1 cellular context compared by ENCODE assay signal in genomic region chr3:4723921-4724698, GRCh38.
TF ChIP-seq lines count a peak whose summit lies in the region.

No MANE protein-coding gene starts in this region.

TF ChIP-seq in HepG2, 621 proteins besides CTCF, POLR2A, EP300 and RAD21 (continued from another document and continues in another):
- no peak for TF ChIP-seq HNF1A (IDR thresholded peaks at IDR 0.05; ENCODE audit: low read depth)
- TF ChIP-seq HNF1A (CRISPR knock-in tag; IDR thresholded peaks at IDR 0.05; ENCODE audit: borderline replicate concordance), result no peak
- TF ChIP-seq ZNF121 (CRISPR knock-in tag; IDR thresholded peaks at IDR 0.05), result no peak
- TF ChIP-seq ZFYVE20 (CRISPR knock-in tag; IDR thresholded peaks at IDR 0.05; ENCODE audit: borderline replicate concordance, low read depth), result no peak
- peak; percentile 83 for TF ChIP-seq FOSL2 (CRISPR knock-in tag; IDR thresholded peaks at IDR 0.05)
- TF ChIP-seq, protein P1, sequence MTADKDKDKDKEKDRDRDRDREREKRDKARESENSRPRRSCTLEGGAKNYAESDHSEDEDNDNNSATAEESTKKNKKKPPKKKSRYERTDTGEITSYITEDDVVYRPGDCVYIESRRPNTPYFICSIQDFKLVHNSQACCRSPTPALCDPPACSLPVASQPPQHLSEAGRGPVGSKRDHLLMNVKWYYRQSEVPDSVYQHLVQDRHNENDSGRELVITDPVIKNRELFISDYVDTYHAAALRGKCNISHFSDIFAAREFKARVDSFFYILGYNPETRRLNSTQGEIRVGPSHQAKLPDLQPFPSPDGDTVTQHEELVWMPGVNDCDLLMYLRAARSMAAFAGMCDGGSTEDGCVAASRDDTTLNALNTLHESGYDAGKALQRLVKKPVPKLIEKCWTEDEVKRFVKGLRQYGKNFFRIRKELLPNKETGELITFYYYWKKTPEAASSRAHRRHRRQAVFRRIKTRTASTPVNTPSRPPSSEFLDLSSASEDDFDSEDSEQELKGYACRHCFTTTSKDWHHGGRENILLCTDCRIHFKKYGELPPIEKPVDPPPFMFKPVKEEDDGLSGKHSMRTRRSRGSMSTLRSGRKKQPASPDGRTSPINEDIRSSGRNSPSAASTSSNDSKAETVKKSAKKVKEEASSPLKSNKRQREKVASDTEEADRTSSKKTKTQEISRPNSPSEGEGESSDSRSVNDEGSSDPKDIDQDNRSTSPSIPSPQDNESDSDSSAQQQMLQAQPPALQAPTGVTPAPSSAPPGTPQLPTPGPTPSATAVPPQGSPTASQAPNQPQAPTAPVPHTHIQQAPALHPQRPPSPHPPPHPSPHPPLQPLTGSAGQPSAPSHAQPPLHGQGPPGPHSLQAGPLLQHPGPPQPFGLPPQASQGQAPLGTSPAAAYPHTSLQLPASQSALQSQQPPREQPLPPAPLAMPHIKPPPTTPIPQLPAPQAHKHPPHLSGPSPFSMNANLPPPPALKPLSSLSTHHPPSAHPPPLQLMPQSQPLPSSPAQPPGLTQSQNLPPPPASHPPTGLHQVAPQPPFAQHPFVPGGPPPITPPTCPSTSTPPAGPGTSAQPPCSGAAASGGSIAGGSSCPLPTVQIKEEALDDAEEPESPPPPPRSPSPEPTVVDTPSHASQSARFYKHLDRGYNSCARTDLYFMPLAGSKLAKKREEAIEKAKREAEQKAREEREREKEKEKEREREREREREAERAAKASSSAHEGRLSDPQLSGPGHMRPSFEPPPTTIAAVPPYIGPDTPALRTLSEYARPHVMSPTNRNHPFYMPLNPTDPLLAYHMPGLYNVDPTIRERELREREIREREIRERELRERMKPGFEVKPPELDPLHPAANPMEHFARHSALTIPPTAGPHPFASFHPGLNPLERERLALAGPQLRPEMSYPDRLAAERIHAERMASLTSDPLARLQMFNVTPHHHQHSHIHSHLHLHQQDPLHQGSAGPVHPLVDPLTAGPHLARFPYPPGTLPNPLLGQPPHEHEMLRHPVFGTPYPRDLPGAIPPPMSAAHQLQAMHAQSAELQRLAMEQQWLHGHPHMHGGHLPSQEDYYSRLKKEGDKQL (CRISPR knock-in tag; IDR thresholded peaks at IDR 0.05; ENCODE audit: low read depth), result no peak
- TF ChIP-seq CBX2 (IDR thresholded peaks at IDR 0.05; ENCODE audit: low read depth, low read length), result no peak
- TF ChIP-seq CBX2 (CRISPR knock-in tag; IDR thresholded peaks at IDR 0.05; ENCODE audit: low read depth), result no peak
- no peak for TF ChIP-seq HINFP (CRISPR knock-in tag; IDR thresholded peaks at IDR 0.05; ENCODE audit: low read depth)
- no peak for TF ChIP-seq AKNA (CRISPR knock-in tag; IDR thresholded peaks at IDR 0.05; ENCODE audit: borderline replicate concordance)
- no peak for TF ChIP-seq ZNF7 (CRISPR knock-in tag; IDR thresholded peaks at IDR 0.05)
- no peak for TF ChIP-seq ZNF816 (CRISPR knock-in tag; IDR thresholded peaks at IDR 0.05; ENCODE audit: borderline replicate concordance)
- TF ChIP-seq MLLT10 (CRISPR knock-in tag; IDR thresholded peaks at IDR 0.05), result no peak
- TF ChIP-seq SP4 (CRISPR knock-in tag; IDR thresholded peaks at IDR 0.05), result no peak
- no peak for TF ChIP-seq ZNF558 (CRISPR knock-in tag; IDR thresholded peaks at IDR 0.05; ENCODE audit: borderline replicate concordance)
- TF ChIP-seq ZNF143 (CRISPR knock-in tag; IDR thresholded peaks at IDR 0.05), result no peak
- 0 out of 2 replicates have a peak, but pooled peaks have one; percentile 48 for TF ChIP-seq IRF2 (CRISPR knock-in tag; IDR thresholded peaks at IDR 0.05)
- TF ChIP-seq, protein P2, sequence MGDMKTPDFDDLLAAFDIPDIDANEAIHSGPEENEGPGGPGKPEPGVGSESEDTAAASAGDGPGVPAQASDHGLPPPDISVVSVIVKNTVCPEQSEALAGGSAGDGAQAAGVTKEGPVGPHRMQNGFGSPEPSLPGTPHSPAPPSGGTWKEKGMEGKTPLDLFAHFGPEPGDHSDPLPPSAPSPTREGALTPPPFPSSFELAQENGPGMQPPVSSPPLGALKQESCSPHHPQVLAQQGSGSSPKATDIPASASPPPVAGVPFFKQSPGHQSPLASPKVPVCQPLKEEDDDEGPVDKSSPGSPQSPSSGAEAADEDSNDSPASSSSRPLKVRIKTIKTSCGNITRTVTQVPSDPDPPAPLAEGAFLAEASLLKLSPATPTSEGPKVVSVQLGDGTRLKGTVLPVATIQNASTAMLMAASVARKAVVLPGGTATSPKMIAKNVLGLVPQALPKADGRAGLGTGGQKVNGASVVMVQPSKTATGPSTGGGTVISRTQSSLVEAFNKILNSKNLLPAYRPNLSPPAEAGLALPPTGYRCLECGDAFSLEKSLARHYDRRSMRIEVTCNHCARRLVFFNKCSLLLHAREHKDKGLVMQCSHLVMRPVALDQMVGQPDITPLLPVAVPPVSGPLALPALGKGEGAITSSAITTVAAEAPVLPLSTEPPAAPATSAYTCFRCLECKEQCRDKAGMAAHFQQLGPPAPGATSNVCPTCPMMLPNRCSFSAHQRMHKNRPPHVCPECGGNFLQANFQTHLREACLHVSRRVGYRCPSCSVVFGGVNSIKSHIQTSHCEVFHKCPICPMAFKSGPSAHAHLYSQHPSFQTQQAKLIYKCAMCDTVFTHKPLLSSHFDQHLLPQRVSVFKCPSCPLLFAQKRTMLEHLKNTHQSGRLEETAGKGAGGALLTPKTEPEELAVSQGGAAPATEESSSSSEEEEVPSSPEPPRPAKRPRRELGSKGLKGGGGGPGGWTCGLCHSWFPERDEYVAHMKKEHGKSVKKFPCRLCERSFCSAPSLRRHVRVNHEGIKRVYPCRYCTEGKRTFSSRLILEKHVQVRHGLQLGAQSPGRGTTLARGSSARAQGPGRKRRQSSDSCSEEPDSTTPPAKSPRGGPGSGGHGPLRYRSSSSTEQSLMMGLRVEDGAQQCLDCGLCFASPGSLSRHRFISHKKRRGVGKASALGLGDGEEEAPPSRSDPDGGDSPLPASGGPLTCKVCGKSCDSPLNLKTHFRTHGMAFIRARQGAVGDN (CRISPR knock-in tag; IDR thresholded peaks at IDR 0.05), result peak; percentile 92
- no peak for TF ChIP-seq HES4 (CRISPR knock-in tag; IDR thresholded peaks at IDR 0.05; ENCODE audit: borderline replicate concordance)
- TF ChIP-seq BORCS8-MEF2B (CRISPR knock-in tag; IDR thresholded peaks at IDR 0.05), result peak; percentile 44; the same call in 1 of the 2 replicates
- no peak for TF ChIP-seq KDM4B (CRISPR knock-in tag; IDR thresholded peaks at IDR 0.05)
- TF ChIP-seq ZBTB42 (CRISPR knock-in tag; IDR thresholded peaks at IDR 0.05), result no peak
- peak; percentile 88 for TF ChIP-seq BHLHE40 (IDR thresholded peaks at IDR 0.05; ENCODE audit: low read length)
- TF ChIP-seq ZNF431 (CRISPR knock-in tag; IDR thresholded peaks at IDR 0.05; ENCODE audit: borderline replicate concordance, low read depth), result peak; percentile 64; the same call in 1 of the 2 replicates
- no peak for TF ChIP-seq LCORL (IDR thresholded peaks at IDR 0.05)
- peak; percentile 41; the same call in 1 of the 2 replicates for TF ChIP-seq LCORL (CRISPR knock-in tag; IDR thresholded peaks at IDR 0.05)
- no peak for TF ChIP-seq ZNF343 (CRISPR knock-in tag; IDR thresholded peaks at IDR 0.05)
- no peak for TF ChIP-seq KDM1A (CRISPR knock-in tag; IDR thresholded peaks at IDR 0.05)
- TF ChIP-seq IRX3 (CRISPR knock-in tag; IDR thresholded peaks at IDR 0.05; ENCODE audit: borderline replicate concordance, low read depth), result no peak
- TF ChIP-seq SNAPC2 (CRISPR knock-in tag; IDR thresholded peaks at IDR 0.05), result no peak
- no peak for TF ChIP-seq ZNF615 (CRISPR knock-in tag; IDR thresholded peaks at IDR 0.05; ENCODE audit: borderline replicate concordance)
- no peak for TF ChIP-seq ARID2 (CRISPR knock-in tag; IDR thresholded peaks at IDR 0.05; ENCODE audit: borderline replicate concordance)
- no peak for TF ChIP-seq ADNP (CRISPR knock-in tag; IDR thresholded peaks at IDR 0.05)
- 0 out of 2 replicates have a peak, but pooled peaks have one; percentile 43 for TF ChIP-seq ZNF232 (CRISPR knock-in tag; IDR thresholded peaks at IDR 0.05; ENCODE audit: borderline replicate concordance)
- no peak for TF ChIP-seq SNRNP70 (IDR thresholded peaks at IDR 0.05; ENCODE audit: low read depth, low read length)
- peak; percentile 69; the same call in 1 of the 2 replicates for TF ChIP-seq ZMYM4 (CRISPR knock-in tag; IDR thresholded peaks at IDR 0.05)
- TF ChIP-seq IKZF1 (IDR thresholded peaks at IDR 0.05), result no peak
- no peak for TF ChIP-seq PHF21A (CRISPR knock-in tag; IDR thresholded peaks at IDR 0.05)
- no peak for TF ChIP-seq PAF1 (CRISPR knock-in tag; IDR thresholded peaks at IDR 0.05)
- TF ChIP-seq BCL6 (CRISPR knock-in tag; IDR thresholded peaks at IDR 0.05), result peak; percentile 58
- TF ChIP-seq KLF11 (CRISPR knock-in tag; IDR thresholded peaks at IDR 0.05), result no peak
- TF ChIP-seq ZNF720 (CRISPR knock-in tag; IDR thresholded peaks at IDR 0.05), result no peak
- TF ChIP-seq HOXA7 (CRISPR knock-in tag; IDR thresholded peaks at IDR 0.05), result no peak
- TF ChIP-seq, protein P3, sequence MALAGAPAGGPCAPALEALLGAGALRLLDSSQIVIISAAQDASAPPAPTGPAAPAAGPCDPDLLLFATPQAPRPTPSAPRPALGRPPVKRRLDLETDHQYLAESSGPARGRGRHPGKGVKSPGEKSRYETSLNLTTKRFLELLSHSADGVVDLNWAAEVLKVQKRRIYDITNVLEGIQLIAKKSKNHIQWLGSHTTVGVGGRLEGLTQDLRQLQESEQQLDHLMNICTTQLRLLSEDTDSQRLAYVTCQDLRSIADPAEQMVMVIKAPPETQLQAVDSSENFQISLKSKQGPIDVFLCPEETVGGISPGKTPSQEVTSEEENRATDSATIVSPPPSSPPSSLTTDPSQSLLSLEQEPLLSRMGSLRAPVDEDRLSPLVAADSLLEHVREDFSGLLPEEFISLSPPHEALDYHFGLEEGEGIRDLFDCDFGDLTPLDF (CRISPR knock-in tag; IDR thresholded peaks at IDR 0.05), result no peak
